In the genomic region with DNA sequence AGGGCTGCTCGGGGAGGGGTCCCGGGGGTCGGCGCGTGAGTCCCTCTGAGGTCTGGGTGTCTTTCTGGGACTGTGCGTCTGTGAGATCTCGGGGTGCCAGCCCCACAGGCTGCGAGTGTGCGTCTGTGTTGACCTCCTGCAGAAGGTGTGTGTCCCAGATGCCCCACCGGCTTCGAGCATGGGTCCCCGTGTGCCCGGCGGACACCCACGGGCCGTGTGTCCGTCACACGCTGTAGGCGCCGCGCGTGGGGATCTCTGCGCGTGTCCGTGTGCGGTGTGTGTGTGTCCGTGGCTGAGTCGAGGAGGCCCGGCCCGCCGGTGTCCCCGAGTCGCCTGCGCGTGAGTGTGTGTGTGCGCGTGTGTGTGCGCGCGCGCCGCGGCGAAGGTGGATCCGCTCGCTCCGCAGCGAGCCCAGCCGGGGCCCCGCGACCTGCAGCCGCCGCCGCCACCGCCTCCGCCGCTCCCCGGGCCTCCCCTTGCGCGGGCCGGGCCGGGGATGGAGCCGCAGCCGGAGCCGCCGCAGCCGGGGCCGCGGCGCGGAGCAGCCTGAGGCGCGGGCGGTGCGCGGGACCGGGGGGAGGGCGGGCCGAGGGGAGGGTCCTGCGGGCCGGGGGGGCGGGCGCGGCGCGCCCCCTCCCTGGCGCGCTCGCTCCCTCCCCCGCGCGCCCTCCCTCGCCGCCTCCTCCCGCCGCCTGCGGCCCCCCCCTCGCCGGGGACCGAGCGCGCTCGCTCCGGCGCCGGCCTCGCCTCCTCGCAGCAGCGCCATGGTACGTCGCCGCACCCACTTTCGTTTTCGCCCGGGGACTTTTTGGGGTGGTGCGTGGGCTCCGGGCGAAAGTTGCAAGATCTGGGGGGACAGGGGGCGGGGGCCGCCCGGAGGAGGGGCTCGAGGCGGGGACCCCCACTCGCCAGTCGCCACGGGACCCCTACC, we compare ENCODE assay signal across 1 cellular context.
A peak's percentile ranks its signal among the peaks of the same experiment; 100 is the strongest.
TF ChIP-seq lines count a peak whose summit lies in the region.

No MANE protein-coding gene starts in this region.

TF ChIP-seq in HEK293, 187 proteins besides CTCF, POLR2A, EP300 and RAD21 (continued from another document and continues in another):
- TF ChIP-seq ZNF2 (tag by site-specific recombination; IDR thresholded peaks at IDR 0.05) (0 out of 2 replicates have a peak, but pooled peaks have one; percentile 39), MYNN (tag by site-specific recombination; IDR thresholded peaks at IDR 0.05; ENCODE audit: borderline replicate concordance) (no peak), ZNF629 (tag by site-specific recombination; IDR thresholded peaks at IDR 0.05) (no peak), SCRT1 (tag by site-specific recombination; IDR thresholded peaks at IDR 0.05; ENCODE audit: borderline replicate concordance) (no peak), ZNF433 (tag by site-specific recombination; IDR thresholded peaks at IDR 0.05; ENCODE audit: low read depth) (no peak), ZNF843 (tag by site-specific recombination; IDR thresholded peaks at IDR 0.05) (no peak), ZNF600 (tag by site-specific recombination; IDR thresholded peaks at IDR 0.05) (no peak), ZBTB7A (tag by site-specific recombination; IDR thresholded peaks at IDR 0.05; ENCODE audit: low read depth) (peak; percentile 75), ZNF398 (tag by site-specific recombination; IDR thresholded peaks at IDR 0.05) (peak; percentile 68; the same call in 1 of the 2 replicates), ZBTB20 (tag by site-specific recombination; IDR thresholded peaks at IDR 0.05) (peak; percentile 50; the same call in 1 of the 2 replicates), ZNF324 (tag by site-specific recombination; IDR thresholded peaks at IDR 0.05) (no peak), ZNF558 (tag by site-specific recombination; IDR thresholded peaks at IDR 0.05) (no peak), GLIS2 (tag by site-specific recombination; IDR thresholded peaks at IDR 0.05) (peak; percentile 32; the same call in 1 of the 2 replicates), ZNF777 (tag by site-specific recombination; IDR thresholded peaks at IDR 0.05; ENCODE audit: borderline replicate concordance) (peak; percentile 50; the same call in 1 of the 2 replicates), YY1 (tag by site-specific recombination; IDR thresholded peaks at IDR 0.05) (peak; percentile 29; the same call in 1 of the 2 replicates), ZNF571 (tag by site-specific recombination; IDR thresholded peaks at IDR 0.05) (no peak), TCF7L2 (IDR thresholded peaks at IDR 0.05; ENCODE audit: borderline replicate concordance, low read depth, low read length) (no peak), ZNF175 (tag by site-specific recombination; IDR thresholded peaks at IDR 0.05) (no peak), ZXDB (tag by site-specific recombination; IDR thresholded peaks at IDR 0.05) (0 out of 2 replicates have a peak, but pooled peaks have one; percentile 16), ZNF133 (tag by site-specific recombination; IDR thresholded peaks at IDR 0.05) (no peak), ZNF416 (tag by site-specific recombination; IDR thresholded peaks at IDR 0.05) (no peak), BCL11B (tag by site-specific recombination; IDR thresholded peaks at IDR 0.05; ENCODE audit: low read depth) (peak; percentile 29; the same call in 1 of the 2 replicates), ZNF426 (tag by site-specific recombination; IDR thresholded peaks at IDR 0.05) (no peak), ZNF621 (tag by site-specific recombination; IDR thresholded peaks at IDR 0.05) (no peak), ZNF610 (tag by site-specific recombination; IDR thresholded peaks at IDR 0.05; ENCODE audit: borderline replicate concordance) (no peak), GLI4 (tag by site-specific recombination; IDR thresholded peaks at IDR 0.05) (no peak), ZNF350 (tag by site-specific recombination; IDR thresholded peaks at IDR 0.05) (no peak), ZNF174 (tag by site-specific recombination; IDR thresholded peaks at IDR 0.05) (no peak), ZNF202 (tag by site-specific recombination; IDR thresholded peaks at IDR 0.05; ENCODE audit: borderline replicate concordance) (no peak), ZFP69B (tag by site-specific recombination; IDR thresholded peaks at IDR 0.05) (no peak), ZNF677 (tag by site-specific recombination; IDR thresholded peaks at IDR 0.05) (no peak), KLF10 (tag by site-specific recombination; IDR thresholded peaks at IDR 0.05) (peak; percentile 24; the same call in 1 of the 2 replicates), SP3 (tag by site-specific recombination; IDR thresholded peaks at IDR 0.05) (peak; percentile 38; the same call in 1 of the 2 replicates), ZNF660 (tag by site-specific recombination; IDR thresholded peaks at IDR 0.05) (no peak), KLF16 (tag by site-specific recombination; IDR thresholded peaks at IDR 0.05) (peak; percentile 52; the same call in 1 of the 2 replicates), KLF9 (tag by site-specific recombination; IDR thresholded peaks at IDR 0.05; ENCODE audit: low read depth) (peak; percentile 55)
- TF ChIP-seq, protein P1, sequence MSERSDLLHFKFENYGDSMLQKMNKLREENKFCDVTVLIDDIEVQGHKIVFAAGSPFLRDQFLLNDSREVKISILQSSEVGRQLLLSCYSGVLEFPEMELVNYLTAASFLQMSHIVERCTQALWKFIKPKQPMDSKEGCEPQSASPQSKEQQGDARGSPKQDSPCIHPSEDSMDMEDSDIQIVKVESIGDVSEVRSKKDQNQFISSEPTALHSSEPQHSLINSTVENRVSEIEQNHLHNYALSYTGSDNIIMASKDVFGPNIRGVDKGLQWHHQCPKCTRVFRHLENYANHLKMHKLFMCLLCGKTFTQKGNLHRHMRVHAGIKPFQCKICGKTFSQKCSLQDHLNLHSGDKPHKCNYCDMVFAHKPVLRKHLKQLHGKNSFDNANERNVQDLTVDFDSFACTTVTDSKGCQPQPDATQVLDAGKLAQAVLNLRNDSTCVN (tag by site-specific recombination; optimal IDR thresholded peaks at IDR 0.05): peak; percentile 94
- TF ChIP-seq, protein P2, sequence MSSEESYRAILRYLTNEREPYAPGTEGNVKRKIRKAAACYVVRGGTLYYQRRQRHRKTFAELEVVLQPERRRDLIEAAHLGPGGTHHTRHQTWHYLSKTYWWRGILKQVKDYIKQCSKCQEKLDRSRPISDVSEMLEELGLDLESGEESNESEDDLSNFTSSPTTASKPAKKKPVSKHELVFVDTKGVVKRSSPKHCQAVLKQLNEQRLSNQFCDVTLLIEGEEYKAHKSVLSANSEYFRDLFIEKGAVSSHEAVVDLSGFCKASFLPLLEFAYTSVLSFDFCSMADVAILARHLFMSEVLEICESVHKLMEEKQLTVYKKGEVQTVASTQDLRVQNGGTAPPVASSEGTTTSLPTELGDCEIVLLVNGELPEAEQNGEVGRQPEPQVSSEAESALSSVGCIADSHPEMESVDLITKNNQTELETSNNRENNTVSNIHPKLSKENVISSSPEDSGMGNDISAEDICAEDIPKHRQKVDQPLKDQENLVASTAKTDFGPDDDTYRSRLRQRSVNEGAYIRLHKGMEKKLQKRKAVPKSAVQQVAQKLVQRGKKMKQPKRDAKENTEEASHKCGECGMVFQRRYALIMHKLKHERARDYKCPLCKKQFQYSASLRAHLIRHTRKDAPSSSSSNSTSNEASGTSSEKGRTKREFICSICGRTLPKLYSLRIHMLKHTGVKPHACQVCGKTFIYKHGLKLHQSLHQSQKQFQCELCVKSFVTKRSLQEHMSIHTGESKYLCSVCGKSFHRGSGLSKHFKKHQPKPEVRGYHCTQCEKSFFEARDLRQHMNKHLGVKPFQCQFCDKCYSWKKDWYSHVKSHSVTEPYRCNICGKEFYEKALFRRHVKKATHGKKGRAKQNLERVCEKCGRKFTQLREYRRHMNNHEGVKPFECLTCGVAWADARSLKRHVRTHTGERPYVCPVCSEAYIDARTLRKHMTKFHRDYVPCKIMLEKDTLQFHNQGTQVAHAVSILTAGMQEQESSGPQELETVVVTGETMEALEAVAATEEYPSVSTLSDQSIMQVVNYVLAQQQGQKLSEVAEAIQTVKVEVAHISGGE (tag by site-specific recombination; conservative IDR thresholded peaks at IDR 0.05; ENCODE audit: low read depth): peak; percentile 35; the same call in 1 of the 2 replicates
- TF ChIP-seq, protein P3, sequence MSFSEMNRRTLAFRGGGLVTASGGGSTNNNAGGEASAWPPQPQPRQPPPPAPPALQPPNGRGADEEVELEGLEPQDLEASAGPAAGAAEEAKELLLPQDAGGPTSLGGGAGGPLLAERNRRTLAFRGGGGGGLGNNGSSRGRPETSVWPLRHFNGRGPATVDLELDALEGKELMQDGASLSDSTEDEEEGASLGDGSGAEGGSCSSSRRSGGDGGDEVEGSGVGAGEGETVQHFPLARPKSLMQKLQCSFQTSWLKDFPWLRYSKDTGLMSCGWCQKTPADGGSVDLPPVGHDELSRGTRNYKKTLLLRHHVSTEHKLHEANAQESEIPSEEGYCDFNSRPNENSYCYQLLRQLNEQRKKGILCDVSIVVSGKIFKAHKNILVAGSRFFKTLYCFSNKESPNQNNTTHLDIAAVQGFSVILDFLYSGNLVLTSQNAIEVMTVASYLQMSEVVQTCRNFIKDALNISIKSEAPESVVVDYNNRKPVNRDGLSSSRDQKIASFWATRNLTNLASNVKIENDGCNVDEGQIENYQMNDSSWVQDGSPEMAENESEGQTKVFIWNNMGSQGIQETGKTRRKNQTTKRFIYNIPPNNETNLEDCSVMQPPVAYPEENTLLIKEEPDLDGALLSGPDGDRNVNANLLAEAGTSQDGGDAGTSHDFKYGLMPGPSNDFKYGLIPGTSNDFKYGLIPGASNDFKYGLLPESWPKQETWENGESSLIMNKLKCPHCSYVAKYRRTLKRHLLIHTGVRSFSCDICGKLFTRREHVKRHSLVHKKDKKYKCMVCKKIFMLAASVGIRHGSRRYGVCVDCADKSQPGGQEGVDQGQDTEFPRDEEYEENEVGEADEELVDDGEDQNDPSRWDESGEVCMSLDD (tag by site-specific recombination; IDR thresholded peaks at IDR 0.05): peak; percentile 84
- TF ChIP-seq, protein P4, sequence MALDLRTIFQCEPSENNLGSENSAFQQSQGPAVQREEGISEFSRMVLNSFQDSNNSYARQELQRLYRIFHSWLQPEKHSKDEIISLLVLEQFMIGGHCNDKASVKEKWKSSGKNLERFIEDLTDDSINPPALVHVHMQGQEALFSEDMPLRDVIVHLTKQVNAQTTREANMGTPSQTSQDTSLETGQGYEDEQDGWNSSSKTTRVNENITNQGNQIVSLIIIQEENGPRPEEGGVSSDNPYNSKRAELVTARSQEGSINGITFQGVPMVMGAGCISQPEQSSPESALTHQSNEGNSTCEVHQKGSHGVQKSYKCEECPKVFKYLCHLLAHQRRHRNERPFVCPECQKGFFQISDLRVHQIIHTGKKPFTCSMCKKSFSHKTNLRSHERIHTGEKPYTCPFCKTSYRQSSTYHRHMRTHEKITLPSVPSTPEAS (tag by site-specific recombination; IDR thresholded peaks at IDR 0.05): peak; percentile 89
- TF ChIP-seq, protein P5, sequence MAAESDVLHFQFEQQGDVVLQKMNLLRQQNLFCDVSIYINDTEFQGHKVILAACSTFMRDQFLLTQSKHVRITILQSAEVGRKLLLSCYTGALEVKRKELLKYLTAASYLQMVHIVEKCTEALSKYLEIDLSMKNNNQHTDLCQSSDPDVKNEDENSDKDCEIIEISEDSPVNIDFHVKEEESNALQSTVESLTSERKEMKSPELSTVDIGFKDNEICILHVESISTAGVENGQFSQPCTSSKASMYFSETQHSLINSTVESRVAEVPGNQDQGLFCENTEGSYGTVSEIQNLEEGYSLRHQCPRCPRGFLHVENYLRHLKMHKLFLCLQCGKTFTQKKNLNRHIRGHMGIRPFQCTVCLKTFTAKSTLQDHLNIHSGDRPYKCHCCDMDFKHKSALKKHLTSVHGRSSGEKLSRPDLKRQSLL (tag by site-specific recombination; IDR thresholded peaks at IDR 0.05): no peak
- TF ChIP-seq, protein P6, sequence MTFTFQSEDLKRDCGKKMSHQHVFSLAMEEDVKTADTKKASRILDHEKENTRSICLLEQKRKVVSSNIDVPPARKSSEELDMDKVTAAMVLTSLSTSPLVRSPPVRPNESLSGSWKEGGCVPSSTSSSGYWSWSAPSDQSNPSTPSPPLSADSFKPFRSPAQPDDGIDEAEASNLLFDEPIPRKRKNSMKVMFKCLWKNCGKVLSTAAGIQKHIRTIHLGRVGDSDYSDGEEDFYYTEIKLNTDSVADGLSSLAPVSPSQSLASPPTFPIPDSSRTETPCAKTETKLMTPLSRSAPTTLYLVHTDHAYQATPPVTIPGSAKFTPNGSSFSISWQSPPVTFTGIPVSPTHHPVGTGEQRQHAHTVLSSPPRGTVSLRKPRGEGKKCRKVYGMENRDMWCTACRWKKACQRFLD (tag by site-specific recombination; IDR thresholded peaks at IDR 0.05): no peak
- TF ChIP-seq, protein P7, sequence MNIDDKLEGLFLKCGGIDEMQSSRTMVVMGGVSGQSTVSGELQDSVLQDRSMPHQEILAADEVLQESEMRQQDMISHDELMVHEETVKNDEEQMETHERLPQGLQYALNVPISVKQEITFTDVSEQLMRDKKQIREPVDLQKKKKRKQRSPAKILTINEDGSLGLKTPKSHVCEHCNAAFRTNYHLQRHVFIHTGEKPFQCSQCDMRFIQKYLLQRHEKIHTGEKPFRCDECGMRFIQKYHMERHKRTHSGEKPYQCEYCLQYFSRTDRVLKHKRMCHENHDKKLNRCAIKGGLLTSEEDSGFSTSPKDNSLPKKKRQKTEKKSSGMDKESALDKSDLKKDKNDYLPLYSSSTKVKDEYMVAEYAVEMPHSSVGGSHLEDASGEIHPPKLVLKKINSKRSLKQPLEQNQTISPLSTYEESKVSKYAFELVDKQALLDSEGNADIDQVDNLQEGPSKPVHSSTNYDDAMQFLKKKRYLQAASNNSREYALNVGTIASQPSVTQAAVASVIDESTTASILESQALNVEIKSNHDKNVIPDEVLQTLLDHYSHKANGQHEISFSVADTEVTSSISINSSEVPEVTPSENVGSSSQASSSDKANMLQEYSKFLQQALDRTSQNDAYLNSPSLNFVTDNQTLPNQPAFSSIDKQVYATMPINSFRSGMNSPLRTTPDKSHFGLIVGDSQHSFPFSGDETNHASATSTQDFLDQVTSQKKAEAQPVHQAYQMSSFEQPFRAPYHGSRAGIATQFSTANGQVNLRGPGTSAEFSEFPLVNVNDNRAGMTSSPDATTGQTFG (tag by site-specific recombination; IDR thresholded peaks at IDR 0.05; ENCODE audit: borderline replicate concordance): no peak
